Comparison of ENCODE assay signal across 10 cellular contexts in the genomic region with DNA sequence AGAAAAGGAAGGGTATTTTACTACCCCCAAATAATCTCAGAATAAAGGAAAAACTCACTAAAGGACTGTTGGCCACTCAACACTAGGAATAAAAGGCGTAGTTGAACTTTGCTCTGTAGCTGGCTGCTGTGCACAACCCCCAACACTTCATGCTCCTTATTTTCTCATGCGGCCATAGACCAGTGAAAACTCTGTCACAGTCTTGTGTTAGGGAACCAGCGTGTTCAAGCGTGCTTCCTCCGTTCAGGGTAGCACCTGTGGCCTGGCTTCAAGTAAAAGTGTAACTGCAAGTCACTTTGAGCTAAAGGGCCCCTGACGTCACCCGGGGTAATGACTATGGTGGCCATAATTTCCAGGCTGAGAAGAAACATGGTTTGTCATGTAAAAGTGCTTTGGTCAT. TPM values are rescaled to one million over a fixed set of nuclear protein-coding genes. Genes with fewer than 3 reads are reported as not detected.
DNase-seq lines count a peak whose midpoint lies in the region; ATAC-seq and TF ChIP-seq lines count a peak whose summit lies in the region.
"Had no signal": no experiment of that assay in that cellular context is flagged by ENCODE, and none has a peak within 500 bp of the region (broad histone marks: within the 10 kb centered on the region; RNA-seq: fewer than 3 reads in every experiment).

No MANE protein-coding gene starts in this region.

- ATAC-seq in GM19035 (IDR thresholded peaks at IDR 0.05; ENCODE audit: unreplicated experiment) (peak; percentile 95), HG02642 (IDR thresholded peaks at IDR 0.05; ENCODE audit: poor library complexity, unreplicated experiment) (peak; percentile 94), HG03565 (IDR thresholded peaks at IDR 0.05; ENCODE audit: unreplicated experiment) (peak; percentile 93), PC-3 (no peak)
- ATAC-seq in stimulated activated effector memory CD8-positive, alpha-beta T cell treated with anti-CD3 and anti-CD28 coated beads, Interleukin-12 subunit alpha, Interleukin-12 subunit beta, amount 100 ng/mL, for 72 hours, result peak; percentile 49

- H3K4me1 Mint-ChIP-seq in stimulated activated effector memory CD8-positive, alpha-beta T cell treated with anti-CD3 and anti-CD28 coated beads, Interleukin-12 subunit alpha, Interleukin-12 subunit beta, amount 100 ng/mL, for 72 hours, result no peaks in the 10 kb centered on the region

- H3K9me2 ChIP-seq in PC-3 (replicated peaks; ENCODE audit: low read length), result no peaks in the 10 kb centered on the region

- no peak overlapping the region for H3K4me3 Mint-ChIP-seq in stimulated activated effector memory CD8-positive, alpha-beta T cell treated with anti-CD3 and anti-CD28 coated beads, Interleukin-12 subunit alpha, Interleukin-12 subunit beta, amount 100 ng/mL, for 72 hours

- H3K36me3 Mint-ChIP-seq in stimulated activated effector memory CD8-positive, alpha-beta T cell treated with anti-CD3 and anti-CD28 coated beads, Interleukin-12 subunit alpha, Interleukin-12 subunit beta, amount 100 ng/mL, for 72 hours, result no peaks in the 10 kb centered on the region

- no peaks in the 10 kb centered on the region for H3K9me3 Mint-ChIP-seq in stimulated activated effector memory CD8-positive, alpha-beta T cell treated with anti-CD3 and anti-CD28 coated beads, Interleukin-12 subunit alpha, Interleukin-12 subunit beta, amount 100 ng/mL, for 72 hours

- H3K79me2 ChIP-seq in PC-3 (ENCODE audit: low read length), result no peaks in the 10 kb centered on the region

- 17 to 55% methylated on average over 7 of the region's 7 CpGs for WGBS in sigmoid colon, 2 donors

- H3K4me3 ChIP-seq in sigmoid colon (no peak overlapping the region), PC-3 (ENCODE audit: low read length) (no peak overlapping the region)

- no peak overlapping the region for H3K9ac ChIP-seq in PC-3 (ENCODE audit: low read length)

- no peak for TF ChIP-seq POLR2A in sigmoid colon (IDR thresholded peaks at IDR 0.05)

- H3F3A ChIP-seq in PC-3 (ENCODE audit: low read length, unreplicated experiment), result no peaks in the 10 kb centered on the region

- H3K27ac ChIP-seq in sigmoid colon (no peak overlapping the region), PC-3 (ENCODE audit: low read length) (no peak overlapping the region)

- no peak overlapping the region for H2AFZ ChIP-seq in PC-3 (ENCODE audit: low read length)

- no peak for TF ChIP-seq EP300 in sigmoid colon (IDR thresholded peaks at IDR 0.05)

- H3K27me3 ChIP-seq in sigmoid colon (no peaks in the 10 kb centered on the region), PC-3 (ENCODE audit: low read length) (no peaks in the 10 kb centered on the region)

- DNase-seq in stimulated activated effector memory CD8-positive, alpha-beta T cell treated with anti-CD3 and anti-CD28 coated beads, Interleukin-12 subunit alpha, Interleukin-12 subunit beta, amount 100 ng/mL, for 72 hours (ENCODE audit: low spot score in 2 of 2), result no peak
- DNase-seq in sigmoid colon (no peak), PC-3 (no peak), HEK293T (ENCODE audit: extremely low spot score) (no peak)
- DNase-seq in activated CD8-positive, alpha-beta memory T cell treated with anti-CD3 and anti-CD28 coated beads for 24 hours, result no peak

- H3K36me3 ChIP-seq in sigmoid colon (no peaks in the 10 kb centered on the region), PC-3 (ENCODE audit: low read depth, low read length) (no peaks in the 10 kb centered on the region)

- no peak for TF ChIP-seq CTCF in sigmoid colon (IDR thresholded peaks at IDR 0.05)
- no peak for TF ChIP-seq CTCF in PC-3 (conservative IDR thresholded peaks at IDR 0.05; ENCODE audit: low read depth, low read length)

- POLR2A ChIA-PET in PC-3 (lab: Charles Lee; ENCODE audit: unreplicated experiment) (no interaction called here), HEK293T (lab: Yijun Ruan, JAX) (no interaction called here)

- no peaks in the 10 kb centered on the region for H4K20me1 ChIP-seq in PC-3 (ENCODE audit: low read length)

- no peaks in the 10 kb centered on the region for H3K9me3 ChIP-seq in sigmoid colon
- H3K9me3 ChIP-seq in PC-3 (ENCODE audit: low read length), result no peaks in the 10 kb centered on the region

- CTCF ChIA-PET in PC-3 (lab: Charles Lee) (no interaction called here), HEK293T (lab: Yijun Ruan, JAX) (no interaction called here)

- H3K4me1 ChIP-seq in sigmoid colon (no peaks in the 10 kb centered on the region), PC-3 (ENCODE audit: insufficient read depth, low read length) (no peaks in the 10 kb centered on the region)

- no TSS peak for BruUV-seq in PC-3 (replicated peaks; lab: Mats Ljungman, UMichigan)

- no peak overlapping the region for H3K27ac Mint-ChIP-seq in stimulated activated effector memory CD8-positive, alpha-beta T cell treated with anti-CD3 and anti-CD28 coated beads, Interleukin-12 subunit alpha, Interleukin-12 subunit beta, amount 100 ng/mL, for 72 hours

- intact Hi-C loops in sigmoid colon (cut with DNase I) (no loop called here), PC-3 (cut with micrococcal nuclease) (no loop called here)

- H3K4me2 ChIP-seq in PC-3 (ENCODE audit: low read length), result no peak overlapping the region

TF ChIP-seq in HEK293T, 16 proteins besides CTCF, POLR2A, EP300 and RAD21:
- TF ChIP-seq SP1 (IDR thresholded peaks at IDR 0.05) (no peak), FOXM1 (IDR thresholded peaks at IDR 0.05; ENCODE audit: borderline replicate concordance) (no peak), BHLHE40 (IDR thresholded peaks at IDR 0.05; ENCODE audit: borderline replicate concordance) (no peak), HDGF (IDR thresholded peaks at IDR 0.05; ENCODE audit: borderline replicate concordance) (no peak), SUZ12 (IDR thresholded peaks at IDR 0.05) (no peak), LEF1 (IDR thresholded peaks at IDR 0.05; ENCODE audit: borderline replicate concordance) (no peak), TARDBP (IDR thresholded peaks at IDR 0.05) (no peak), CTBP1 (IDR thresholded peaks at IDR 0.05; ENCODE audit: borderline replicate concordance) (no peak), L3MBTL2 (conservative IDR thresholded peaks at IDR 0.05) (no peak), FOXA1 (IDR thresholded peaks at IDR 0.05) (no peak), FOXK2 (IDR thresholded peaks at IDR 0.05) (no peak), ZNF384 (IDR thresholded peaks at IDR 0.05) (no peak)
- TF ChIP-seq, protein P1, sequence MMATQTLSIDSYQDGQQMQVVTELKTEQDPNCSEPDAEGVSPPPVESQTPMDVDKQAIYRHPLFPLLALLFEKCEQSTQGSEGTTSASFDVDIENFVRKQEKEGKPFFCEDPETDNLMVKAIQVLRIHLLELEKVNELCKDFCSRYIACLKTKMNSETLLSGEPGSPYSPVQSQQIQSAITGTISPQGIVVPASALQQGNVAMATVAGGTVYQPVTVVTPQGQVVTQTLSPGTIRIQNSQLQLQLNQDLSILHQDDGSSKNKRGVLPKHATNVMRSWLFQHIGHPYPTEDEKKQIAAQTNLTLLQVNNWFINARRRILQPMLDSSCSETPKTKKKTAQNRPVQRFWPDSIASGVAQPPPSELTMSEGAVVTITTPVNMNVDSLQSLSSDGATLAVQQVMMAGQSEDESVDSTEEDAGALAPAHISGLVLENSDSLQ (IDR thresholded peaks at IDR 0.05), result no peak

RNA-seq across cellular contexts. Expression of gene BLNK, which starts 27.0 kb away (rescaled TPM):
- 1 to 10 TPM in 3 of 4 donors, under 1 TPM in 1; 0.99 to 2.2 (median 1.6) TPM for total RNA-seq in sigmoid colon
- polyA plus RNA-seq in sigmoid colon, result 10 to 100 TPM in 1 of 3 donors, 1 to 10 TPM in 2; 8.6 to 24.0 (median 9.6) TPM
- not detected in 2 replicates for total RNA-seq in PC-3 (2014; rRNA removed)
- total RNA-seq: RPMI7951 had no signal

RNA-seq across cellular contexts. Expression of gene DNTT, which starts 59.9 kb away (rescaled TPM):
- total RNA-seq in sigmoid colon (not detected), PC-3 (2014; rRNA removed) (not detected in 2 replicates)
- polyA plus RNA-seq in sigmoid colon, result not detected
- total RNA-seq: cerebellum, RPMI7951 had no signal
